ENCODE assay signal across 8 cellular contexts in the genomic region with DNA sequence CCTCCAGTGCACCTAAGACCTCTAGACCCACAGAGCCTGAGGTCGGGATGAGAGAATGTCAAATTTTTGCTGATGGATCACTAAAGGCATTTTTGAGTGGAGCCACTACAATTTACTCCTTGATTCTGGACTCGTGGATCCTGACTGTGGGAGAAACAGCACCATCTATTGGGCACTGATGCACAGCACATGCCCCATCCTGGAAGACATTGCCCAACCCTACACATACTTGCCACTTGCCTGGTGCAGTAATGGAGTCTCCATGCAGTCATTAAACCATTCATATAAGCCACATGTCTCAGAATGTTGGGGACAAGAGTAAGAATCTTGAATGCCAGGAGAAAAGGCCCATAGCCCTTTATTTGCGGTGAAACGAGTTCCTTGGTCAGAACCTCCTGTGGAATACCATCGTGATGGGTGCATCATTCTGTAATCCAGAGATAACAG.
A peak's percentile ranks its signal among the peaks of the same experiment; 100 is the strongest.
DNase-seq lines count a peak whose midpoint lies in the region; ATAC-seq, FAIRE-seq and TF ChIP-seq lines count a peak whose summit lies in the region.

No MANE protein-coding gene starts in this region.

- H3K4me3 ChIP-seq in epithelial cell of esophagus (ENCODE audit: low read length): no peak overlapping the region

- peak; percentile 99 for FAIRE-seq in urothelium cell line (lab: Jason Lieb, UNC)

- DNase-seq in NCI-H1092 treated with DMSO at 0.1 percent for 48 hours (lab: John Stamatoyannopoulos, UW) (peak; percentile 1), NCI-H1092 (lab: John Stamatoyannopoulos, UW) (no peak), HuH-7.5 (ENCODE audit: low spot score) (peak; percentile 19), epithelial cell of esophagus (ENCODE audit: low read depth) (peak; percentile 54), mucosa of gallbladder (ENCODE audit: low spot score) (peak; percentile 66), urothelium cell line (ENCODE audit: low spot score) (peak; percentile 68)

- no peak for ATAC-seq in HG02852 (IDR thresholded peaks at IDR 0.05; ENCODE audit: unreplicated experiment)

- peak; percentile 64 for TF ChIP-seq CTCF in VCaP (conservative IDR thresholded peaks at IDR 0.05)
- TF ChIP-seq CTCF in epithelial cell of esophagus (IDR thresholded peaks at IDR 0.05; ENCODE audit: insufficient read depth, low read depth, low read length, missing control alignments): peak; percentile 90

- no peak overlapping the region for H3K27ac ChIP-seq in VCaP
